In genomic region chr22:45019861-45020655, GRCh38 we compare ENCODE assay signal across 27 cellular contexts. TPM values are rescaled to one million over a fixed set of nuclear protein-coding genes. Genes with fewer than 3 reads are reported as not detected.
"Had no signal": no experiment of that assay in that cellular context is flagged by ENCODE, and none has a peak within 500 bp of the region (broad histone marks: within the 10 kb centered on the region; RNA-seq: fewer than 3 reads in every experiment).

No MANE protein-coding gene starts in this region.

- H3K4me1 ChIP-seq: body of pancreas, left lung, vagina had no signal

- H3K9me3 Mint-ChIP-seq: activated CD4-positive, alpha-beta T cell treated with anti-CD3 and anti-CD28 coated beads, Interleukin-2, amount 10 ng/mL, durations not matched to agents 7 days and 5 days; activated CD8-positive, alpha-beta T cell treated with anti-CD3 and anti-CD28 coated beads for 36 hours; activated naive CD8-positive, alpha-beta T cell treated with anti-CD3 and anti-CD28 coated beads, Interleukin-2, amount 50 U/mL, for 24 hours; naive thymus-derived CD4-positive, alpha-beta T cell; neural crest cell had no signal

- ATAC-seq: activated CD8-positive, alpha-beta memory T cell treated with anti-CD3 and anti-CD28 coated beads, Interleukin-2, amount 10 ng/mL, durations not matched to agents 7 days and 5 days; activated CD8-positive, alpha-beta T cell treated with anti-CD3 and anti-CD28 coated beads for 36 hours; activated naive CD8-positive, alpha-beta T cell treated with anti-CD3 and anti-CD28 coated beads, Interleukin-2, amount 50 U/mL, for 24 hours; body of pancreas; left lung; naive thymus-derived CD4-positive, alpha-beta T cell; sciatic nerve; stimulated activated naive B cell treated with anti-CD40 and anti-IgM and Interleukin-4, amounts not matched to agents 10 μg/mL and 1 μg/mL and 100 μg/mL, for 72 hours had no signal

- H3K4me3 Mint-ChIP-seq: activated CD4-positive, alpha-beta T cell treated with anti-CD3 and anti-CD28 coated beads, Interleukin-2, amount 10 ng/mL, durations not matched to agents 7 days and 5 days; activated CD8-positive, alpha-beta memory T cell treated with anti-CD3 and anti-CD28 coated beads, Interleukin-2, amount 10 ng/mL, durations not matched to agents 7 days and 5 days; activated CD8-positive, alpha-beta T cell treated with anti-CD3 and anti-CD28 coated beads for 36 hours; activated naive CD8-positive, alpha-beta T cell treated with anti-CD3 and anti-CD28 coated beads, Interleukin-2, amount 50 U/mL, for 24 hours; naive thymus-derived CD4-positive, alpha-beta T cell; neural crest cell; stimulated activated naive B cell treated with anti-CD40 and anti-IgM and Interleukin-4, amounts not matched to agents 10 μg/mL and 1 μg/mL and 100 μg/mL, for 72 hours had no signal

- H3K27me3 ChIP-seq: body of pancreas, vagina had no signal

- H3K4me3 ChIP-seq: body of pancreas, left lung, lung, vagina had no signal

- H3K9me3 ChIP-seq: body of pancreas, left lung, vagina had no signal

- H3K4me1 Mint-ChIP-seq: activated CD4-positive, alpha-beta T cell treated with anti-CD3 and anti-CD28 coated beads, Interleukin-2, amount 10 ng/mL, durations not matched to agents 7 days and 5 days; activated CD8-positive, alpha-beta memory T cell treated with anti-CD3 and anti-CD28 coated beads, Interleukin-2, amount 10 ng/mL, durations not matched to agents 7 days and 5 days; activated naive CD8-positive, alpha-beta T cell treated with anti-CD3 and anti-CD28 coated beads, Interleukin-2, amount 50 U/mL, for 24 hours; naive thymus-derived CD4-positive, alpha-beta T cell; neural crest cell; stimulated activated naive B cell treated with anti-CD40 and anti-IgM and Interleukin-4, amounts not matched to agents 10 μg/mL and 1 μg/mL and 100 μg/mL, for 72 hours had no signal

- H3K27ac Mint-ChIP-seq: activated CD4-positive, alpha-beta T cell treated with anti-CD3 and anti-CD28 coated beads, Interleukin-2, amount 10 ng/mL, durations not matched to agents 7 days and 5 days; activated CD8-positive, alpha-beta memory T cell treated with anti-CD3 and anti-CD28 coated beads, Interleukin-2, amount 10 ng/mL, durations not matched to agents 7 days and 5 days; activated CD8-positive, alpha-beta T cell treated with anti-CD3 and anti-CD28 coated beads for 36 hours; activated naive CD8-positive, alpha-beta T cell treated with anti-CD3 and anti-CD28 coated beads, Interleukin-2, amount 50 U/mL, for 24 hours; naive thymus-derived CD4-positive, alpha-beta T cell; stimulated activated naive B cell treated with anti-CD40 and anti-IgM and Interleukin-4, amounts not matched to agents 10 μg/mL and 1 μg/mL and 100 μg/mL, for 72 hours had no signal

- H3K36me3 ChIP-seq: left lung, vagina had no signal

- DNase-seq: activated CD4-positive, alpha-beta T cell treated with anti-CD3 and anti-CD28 coated beads, Interleukin-2, amount 10 ng/mL, durations not matched to agents 7 days and 5 days; activated CD4-positive, CD25-positive, alpha-beta regulatory T cell treated with anti-CD3 and anti-CD28 coated beads, Interleukin-2, amount 50 U/mL, for 72 hours; activated CD8-positive, alpha-beta memory T cell treated with anti-CD3 and anti-CD28 coated beads, Interleukin-2, amount 10 ng/mL, durations not matched to agents 7 days and 5 days; activated CD8-positive, alpha-beta T cell treated with anti-CD3 and anti-CD28 coated beads for 36 hours; activated gamma-delta T cell; activated naive CD4-positive, alpha-beta T cell treated with anti-CD3 and anti-CD28 coated beads, Interleukin-2, amount 50 U/mL, for 16 hours; activated naive CD8-positive, alpha-beta T cell treated with anti-CD3 and anti-CD28 coated beads, Interleukin-2, amount 50 U/mL, for 24 hours; activated T-cell treated with anti-CD3 and anti-CD28 coated beads for 4 hours; anterior cingulate cortex; body of pancreas; foreskin fibroblast; kidney glomerular epithelial cell; left lung; naive thymus-derived CD4-positive, alpha-beta T cell; small intestine; stimulated activated CD4-positive, alpha-beta T cell treated with anti-CD3 and anti-CD28 coated beads, Interleukin-2, amount 100 ng/mL, for 24 hours; stimulated activated naive B cell treated with anti-CD40 and anti-IgM and Interleukin-4, amounts not matched to agents 10 μg/mL and 1 μg/mL and 100 μg/mL, for 72 hours; trophoblast cell had no signal

- H3K27ac ChIP-seq: body of pancreas, left lung, vagina, VCaP had no signal

- H3K36me3 Mint-ChIP-seq: activated CD8-positive, alpha-beta memory T cell treated with anti-CD3 and anti-CD28 coated beads, Interleukin-2, amount 10 ng/mL, durations not matched to agents 7 days and 5 days; naive thymus-derived CD4-positive, alpha-beta T cell; stimulated activated naive B cell treated with anti-CD40 and anti-IgM and Interleukin-4, amounts not matched to agents 10 μg/mL and 1 μg/mL and 100 μg/mL, for 72 hours had no signal

RNA-seq across cellular contexts. Expression of gene PHF21B, which starts 10.3 kb away (rescaled TPM):
- total RNA-seq: activated CD4-positive, alpha-beta T cell treated with anti-CD3 and anti-CD28 coated beads, Interleukin-2, amount 10 ng/mL, durations not matched to agents 7 days and 5 days; glomerular endothelial cell; naive thymus-derived CD4-positive, alpha-beta T cell; osteoblast; renal cortical epithelial cell had no signal
- polyA plus RNA-seq: fibroblast of lung; naive thymus-derived CD4-positive, alpha-beta T cell had no signal
